In genomic region chr2:39584283-39584972, GRCh38 we compare ENCODE assay signal across 16 cellular contexts.
DNase-seq lines count a peak whose midpoint lies in the region; ATAC-seq, FAIRE-seq and TF ChIP-seq lines count a peak whose summit lies in the region.
"Had no signal": no experiment of that assay in that cellular context is flagged by ENCODE, and none has a peak within 500 bp of the region (broad histone marks: within the 10 kb centered on the region; RNA-seq: fewer than 3 reads in every experiment).

No MANE protein-coding gene starts in this region.

- no peak for ATAC-seq in GM18861 (IDR thresholded peaks at IDR 0.05; ENCODE audit: unreplicated experiment)
- ATAC-seq: K562 had no signal

- no peak overlapping the region for H3K27ac ChIP-seq in keratinocyte (ENCODE audit: control insufficient read depth, insufficient read depth, low read length)
- H3K27ac ChIP-seq: parathyroid adenoma had no signal

- H3K4me3 ChIP-seq in AG04449 (ENCODE audit: low read depth, low read length) (no peak overlapping the region), cardiac fibroblast (replicated peaks in 1 of 2; ENCODE audit: low read depth in 2 of 2, low read length in 2 of 2) (no peak overlapping the region), keratinocyte (ENCODE audit: control insufficient read depth in 2 of 3, extremely low read depth in 1 of 3, insufficient read depth in 2 of 3, low read depth in 1 of 3, low read length in 3 of 3) (no peak overlapping the region)
- H3K4me3 ChIP-seq: K562 had no signal

- H3K36me3 ChIP-seq in keratinocyte (ENCODE audit: control insufficient read depth in 2 of 2, extremely low read depth in 1 of 2, insufficient read depth in 2 of 2, low read length in 2 of 2): no peaks in the 10 kb centered on the region

- H3K9me3 ChIP-seq in keratinocyte (ENCODE audit: control insufficient read depth, low read depth, low read length): no peaks in the 10 kb centered on the region

- POLR2A ChIA-PET in AG04449 (lab: Yijun Ruan, JAX): interaction anchor here (0.6 kb wide), 1 partner anchor 46 kb away, joined by 3 read pairs; no protein-coding TSS in a partner anchor

- no peak overlapping the region for H3K9ac ChIP-seq in keratinocyte (ENCODE audit: control insufficient read depth, extremely low read depth, insufficient read depth, low read length)
- H3K9ac ChIP-seq: parathyroid adenoma had no signal

- DNase-seq in AG04449 (ENCODE audit: low read depth, low spot score) (peak; percentile 41), GM04504 (ENCODE audit: low read depth) (peak; percentile 23), cardiac fibroblast (ENCODE audit: low read depth in 2 of 2) (peak; percentile 74 to 91), keratinocyte (ENCODE audit: low read depth, low spot score) (no peak), erythroblast (lab: John Stamatoyannopoulos, UW) (no peak), NCI-H1694 (lab: John Stamatoyannopoulos, UW) (no peak)
- DNase-seq in central memory CD4-positive, alpha-beta T cell: no peak
- DNase-seq: activated CD4-positive, alpha-beta T cell treated with anti-CD3 and anti-CD28 coated beads, Interleukin-2, amount 50 U/mL, for 48 hours; mesendoderm; NCI-H1105 treated with DMSO at 0.1 percent for 48 hours; RPMI8226; T1000 had no signal

- dilution Hi-C loops in keratinocyte (cut with MboI; ENCODE audit: extremely low pct_ligation_motif_present, low sequenced_read_pairs): no loop called here

- H4K20me1 ChIP-seq in keratinocyte (ENCODE audit: control insufficient read depth, extremely low read depth, insufficient read depth, low read length): no peaks in the 10 kb centered on the region

- FAIRE-seq in keratinocyte (lab: Jason Lieb, UNC): peak; percentile 39
- FAIRE-seq: endometrium, K562 had no signal

- peak overlapping the region; percentile 23 for H2AFZ ChIP-seq in keratinocyte (ENCODE audit: control insufficient read depth, low read length)
- H2AFZ ChIP-seq: parathyroid adenoma had no signal

- H3K4me1 ChIP-seq in keratinocyte (ENCODE audit: control insufficient read depth, extremely low read depth, insufficient read depth, low read length): peaks cover 10% of the 10 kb centered on the region
- H3K4me1 ChIP-seq: parathyroid adenoma had no signal

- CTCF ChIA-PET in AG04449 (lab: Yijun Ruan, JAX): interaction anchor here (1.1 kb wide), 2 partner anchors 15 to 71 kb away, joined by 3 read pairs; no protein-coding TSS in a partner anchor

- H3K79me2 ChIP-seq in keratinocyte (ENCODE audit: control insufficient read depth, insufficient read depth, low read length): no peaks in the 10 kb centered on the region
- H3K79me2 ChIP-seq: parathyroid adenoma had no signal

- no peak overlapping the region for H3K4me2 ChIP-seq in keratinocyte (ENCODE audit: control insufficient read depth, extremely low read depth, insufficient read depth, low read depth, low read length)

- TF ChIP-seq CTCF in AG04449 (IDR thresholded peaks at IDR 0.05; ENCODE audit: insufficient read depth, low read length, missing control alignments): no peak
- TF ChIP-seq CTCF in cardiac fibroblast (IDR thresholded peaks at IDR 0.05; ENCODE audit: low read depth, low read length): no peak
- TF ChIP-seq CTCF in keratinocyte (optimal IDR thresholded peaks at IDR 0.05 in 1 of 3, IDR thresholded peaks at IDR 0.05 in 1 of 3, conservative IDR thresholded peaks at IDR 0.05 in 1 of 3; ENCODE audit: extremely low read depth in 1 of 3, insufficient read depth in 2 of 3, low read length in 3 of 3): no peak

- no peaks in the 10 kb centered on the region for H3K27me3 ChIP-seq in keratinocyte (ENCODE audit: control insufficient read depth, extremely low read depth, insufficient read depth, low read length)

- no peak for TF ChIP-seq POLR2A in erythroblast (IDR thresholded peaks at IDR 0.05; ENCODE audit: low read length)

- H3K9me1 ChIP-seq in keratinocyte (ENCODE audit: control insufficient read depth, extremely low read depth, insufficient read depth, low read length): no peaks in the 10 kb centered on the region

Comparison
In these comparisons a context has a peak if more than half of its experiments do, and no peak if none do; other contexts are left out.
1. DNase-seq: peak in AG04449 (single experiment), GM04504 (single experiment) and cardiac fibroblast (2 of 2); none in keratinocyte (single experiment), central memory CD4-positive, alpha-beta T cell (single experiment), erythroblast (0 of 2) and NCI-H1694 (single experiment).